ENCODE assay signal across 34 cellular contexts in the genomic region with DNA sequence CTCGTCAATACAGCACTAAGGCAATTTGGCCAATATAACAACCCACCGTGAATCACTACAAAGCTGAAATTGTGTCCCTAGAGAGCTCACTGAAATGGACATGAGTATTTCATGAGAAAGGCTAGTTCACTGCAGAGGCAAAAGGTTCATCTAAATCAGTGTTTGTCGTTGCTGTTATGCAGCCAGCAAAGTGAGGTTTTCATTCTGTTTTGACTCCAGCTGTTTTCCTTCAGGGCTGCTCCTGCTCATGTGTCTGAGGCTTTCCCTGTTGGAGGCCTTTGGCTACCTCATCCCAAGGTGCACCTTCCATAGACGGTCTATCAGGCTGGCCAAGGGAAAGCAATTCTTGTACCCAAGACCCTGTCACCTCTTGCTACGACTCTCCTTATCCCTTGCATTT.
"Had no signal": no experiment of that assay in that cellular context is flagged by ENCODE, and none has a peak within 500 bp of the region (broad histone marks: within the 10 kb centered on the region; RNA-seq: fewer than 3 reads in every experiment).

No MANE protein-coding gene starts in this region.

- ATAC-seq: activated CD4-positive, alpha-beta T cell treated with anti-CD3 and anti-CD28 coated beads for 36 hours; activated T-cell treated with anti-CD3 and anti-CD28 coated beads, Interleukin-2, amount 50 U/mL, for 72 hours; activated T-helper 17 cell treated with anti-CD3 and anti-CD28 coated beads, Interleukin-2, amount 50 U/mL, for 72 hours; body of pancreas; effector memory CD8-positive, alpha-beta T cell had no signal

- H3K27me3 Mint-ChIP-seq: dendritic cell treated with granulocyte-macrophage colony-stimulating factor and Interleukin-4, amounts not matched to agents 40 ng/mL and 50 ng/mL, for 4 days had no signal

- H3K27ac Mint-ChIP-seq: activated CD4-positive, alpha-beta memory T cell treated with anti-CD3 and anti-CD28 coated beads, Interleukin-2, amount 10 ng/mL, durations not matched to agents 7 days and 5 days; activated CD4-positive, alpha-beta T cell treated with anti-CD3 and anti-CD28 coated beads for 36 hours; activated CD4-positive, alpha-beta T cell treated with anti-CD3 and anti-CD28 coated beads, Interleukin-2, amount 10 ng/mL, durations not matched to agents 24 days and 14 days; activated naive CD8-positive, alpha-beta T cell; activated T-cell treated with anti-CD3 and anti-CD28 coated beads, Interleukin-2, amount 50 U/mL, for 24 hours; activated T-cell treated with anti-CD3 and anti-CD28 coated beads, Interleukin-2, amount 50 U/mL, for 72 hours; activated T-helper 17 cell treated with anti-CD3 and anti-CD28 coated beads, Interleukin-2, amount 50 U/mL, for 72 hours; dendritic cell treated with granulocyte-macrophage colony-stimulating factor and Interleukin-4, amounts not matched to agents 40 ng/mL and 50 ng/mL, for 4 days had no signal

- FAIRE-seq: frontal cortex had no signal

- H3K4me1 ChIP-seq: esophagus muscularis mucosa, heart left ventricle had no signal

- H3K4me3 ChIP-seq: body of pancreas, cardiac muscle cell, coronary artery, dorsolateral prefrontal cortex, esophagus muscularis mucosa, heart left ventricle had no signal

- H3K27me3 ChIP-seq: body of pancreas, cardiac muscle cell, dorsolateral prefrontal cortex, esophagus muscularis mucosa, heart left ventricle had no signal

- H3K27ac ChIP-seq: body of pancreas, cardiac muscle cell, coronary artery, dorsolateral prefrontal cortex, esophagus muscularis mucosa had no signal

- H3K4me3 Mint-ChIP-seq: activated CD4-positive, alpha-beta memory T cell treated with anti-CD3 and anti-CD28 coated beads, Interleukin-2, amount 10 ng/mL, durations not matched to agents 7 days and 5 days; activated CD4-positive, alpha-beta T cell treated with anti-CD3 and anti-CD28 coated beads for 36 hours; activated CD4-positive, alpha-beta T cell treated with anti-CD3 and anti-CD28 coated beads, Interleukin-2, amount 10 ng/mL, durations not matched to agents 24 days and 14 days; activated naive CD8-positive, alpha-beta T cell; activated T-cell treated with anti-CD3 and anti-CD28 coated beads, Interleukin-2, amount 50 U/mL, for 24 hours; activated T-cell treated with anti-CD3 and anti-CD28 coated beads, Interleukin-2, amount 50 U/mL, for 72 hours; activated T-helper 17 cell treated with anti-CD3 and anti-CD28 coated beads, Interleukin-2, amount 50 U/mL, for 72 hours; dendritic cell treated with granulocyte-macrophage colony-stimulating factor and Interleukin-4, amounts not matched to agents 40 ng/mL and 50 ng/mL, for 4 days; effector memory CD8-positive, alpha-beta T cell had no signal

- H3K4me1 Mint-ChIP-seq: activated CD4-positive, alpha-beta memory T cell treated with anti-CD3 and anti-CD28 coated beads, Interleukin-2, amount 10 ng/mL, durations not matched to agents 7 days and 5 days; activated CD4-positive, alpha-beta T cell treated with anti-CD3 and anti-CD28 coated beads for 36 hours; activated CD4-positive, alpha-beta T cell treated with anti-CD3 and anti-CD28 coated beads, Interleukin-2, amount 10 ng/mL, durations not matched to agents 24 days and 14 days; activated T-helper 17 cell treated with anti-CD3 and anti-CD28 coated beads, Interleukin-2, amount 50 U/mL, for 72 hours had no signal

- H3K36me3 ChIP-seq: cardiac muscle cell, esophagus muscularis mucosa, heart left ventricle had no signal

- DNase-seq: activated CD4-positive, alpha-beta memory T cell treated with anti-CD3 and anti-CD28 coated beads, Interleukin-2, amount 10 ng/mL, durations not matched to agents 7 days and 5 days; activated CD4-positive, alpha-beta T cell treated with anti-CD3 and anti-CD28 coated beads for 36 hours; activated CD4-positive, alpha-beta T cell treated with anti-CD3 and anti-CD28 coated beads, Interleukin-2, amount 10 ng/mL, durations not matched to agents 24 days and 14 days; activated CD4-positive, alpha-beta T cell treated with anti-CD3 and anti-CD28 coated beads, Interleukin-2, amount 50 U/mL, for 4 hours; activated CD4-positive, CD25-positive, alpha-beta regulatory T cell; activated CD4-positive, CD25-positive, alpha-beta regulatory T cell treated with anti-CD3 and anti-CD28 coated beads, Interleukin-2, amount 50 U/mL, for 72 hours; activated CD8-positive, alpha-beta memory T cell treated with anti-CD3 and anti-CD28 coated beads, Interleukin-2, amount 50 U/mL, for 48 hours; activated effector memory CD4-positive, alpha-beta T cell treated with Interleukin-2 at 50 U/mL for 16 hours; activated gamma-delta T cell treated with Interleukin-2 at 50 U/mL for 16 hours; activated naive CD4-positive, alpha-beta T cell treated with anti-CD3 and anti-CD28 coated beads, Interleukin-2, amount 50 U/mL, for 16 hours; activated naive CD4-positive, alpha-beta T cell treated with Interleukin-2 at 50 U/mL for 16 hours; activated T-cell treated with anti-CD3 and anti-CD28 coated beads for 4 hours; activated T-cell treated with anti-CD3 and anti-CD28 coated beads, Interleukin-2, amount 50 U/mL, for 24 hours; activated T-cell treated with anti-CD3 and anti-CD28 coated beads, Interleukin-2, amount 50 U/mL, for 72 hours; amniotic stem cell; anterior cingulate cortex; body of pancreas; central memory CD4-positive, alpha-beta T cell; cerebellar nuclear complex; dorsolateral prefrontal cortex; effector memory CD8-positive, alpha-beta T cell; erythroblast; foreskin fibroblast; glutamatergic neuron; heart left ventricle; hypothalamus; T-helper 2 cell had no signal

- H3K9me3 Mint-ChIP-seq: activated T-helper 17 cell treated with anti-CD3 and anti-CD28 coated beads, Interleukin-2, amount 50 U/mL, for 72 hours; effector memory CD8-positive, alpha-beta T cell had no signal
